ENCODE assay signal across 1 cellular context in the genomic region with DNA sequence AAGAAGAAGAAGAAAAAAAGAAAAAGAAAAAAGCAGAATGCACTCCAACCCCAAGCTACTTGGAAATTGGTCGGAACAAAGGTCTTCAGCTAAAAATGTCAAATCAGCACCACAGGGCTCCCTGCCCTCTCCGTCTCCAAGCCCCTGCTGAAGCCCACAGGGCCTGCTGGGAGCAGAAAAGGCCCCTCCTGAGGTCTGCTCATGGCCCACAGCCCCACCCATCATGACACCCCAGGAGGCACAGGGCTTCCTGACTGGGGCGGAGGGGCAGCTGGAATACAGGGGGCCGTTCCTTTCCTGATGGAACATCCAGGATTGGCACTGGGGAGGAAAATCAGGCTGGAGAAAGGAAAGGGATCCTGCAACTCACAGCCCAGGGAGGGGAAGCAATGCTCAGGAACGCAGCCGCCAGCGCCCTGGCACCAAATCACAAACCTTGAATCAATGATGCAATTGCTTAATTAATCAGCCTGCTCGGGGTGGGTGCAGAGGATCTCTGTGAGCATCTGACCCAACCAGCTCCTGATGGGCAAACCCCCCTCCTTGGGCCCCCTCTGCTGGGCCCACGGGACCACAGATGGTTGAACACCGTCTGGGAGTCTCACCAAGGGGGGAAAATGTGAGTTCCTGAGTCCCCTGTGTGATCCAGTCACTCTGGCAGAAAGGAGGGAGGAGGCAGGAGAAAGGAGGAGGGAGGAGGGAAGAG.
TF ChIP-seq lines count a peak whose summit lies in the region.

No MANE protein-coding gene starts in this region.

TF ChIP-seq in Ishikawa, 13 proteins besides CTCF, POLR2A, EP300 and RAD21 (continued from another document):
- TF ChIP-seq, protein P1, sequence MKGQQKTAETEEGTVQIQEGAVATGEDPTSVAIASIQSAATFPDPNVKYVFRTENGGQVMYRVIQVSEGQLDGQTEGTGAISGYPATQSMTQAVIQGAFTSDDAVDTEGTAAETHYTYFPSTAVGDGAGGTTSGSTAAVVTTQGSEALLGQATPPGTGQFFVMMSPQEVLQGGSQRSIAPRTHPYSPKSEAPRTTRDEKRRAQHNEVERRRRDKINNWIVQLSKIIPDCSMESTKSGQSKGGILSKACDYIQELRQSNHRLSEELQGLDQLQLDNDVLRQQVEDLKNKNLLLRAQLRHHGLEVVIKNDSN (IDR thresholded peaks at IDR 0.05) = no peak
- TF ChIP-seq EGR1 (IDR thresholded peaks at IDR 0.05) = no peak
